Comparison of ENCODE assay signal across 1 cellular context in the genomic region with DNA sequence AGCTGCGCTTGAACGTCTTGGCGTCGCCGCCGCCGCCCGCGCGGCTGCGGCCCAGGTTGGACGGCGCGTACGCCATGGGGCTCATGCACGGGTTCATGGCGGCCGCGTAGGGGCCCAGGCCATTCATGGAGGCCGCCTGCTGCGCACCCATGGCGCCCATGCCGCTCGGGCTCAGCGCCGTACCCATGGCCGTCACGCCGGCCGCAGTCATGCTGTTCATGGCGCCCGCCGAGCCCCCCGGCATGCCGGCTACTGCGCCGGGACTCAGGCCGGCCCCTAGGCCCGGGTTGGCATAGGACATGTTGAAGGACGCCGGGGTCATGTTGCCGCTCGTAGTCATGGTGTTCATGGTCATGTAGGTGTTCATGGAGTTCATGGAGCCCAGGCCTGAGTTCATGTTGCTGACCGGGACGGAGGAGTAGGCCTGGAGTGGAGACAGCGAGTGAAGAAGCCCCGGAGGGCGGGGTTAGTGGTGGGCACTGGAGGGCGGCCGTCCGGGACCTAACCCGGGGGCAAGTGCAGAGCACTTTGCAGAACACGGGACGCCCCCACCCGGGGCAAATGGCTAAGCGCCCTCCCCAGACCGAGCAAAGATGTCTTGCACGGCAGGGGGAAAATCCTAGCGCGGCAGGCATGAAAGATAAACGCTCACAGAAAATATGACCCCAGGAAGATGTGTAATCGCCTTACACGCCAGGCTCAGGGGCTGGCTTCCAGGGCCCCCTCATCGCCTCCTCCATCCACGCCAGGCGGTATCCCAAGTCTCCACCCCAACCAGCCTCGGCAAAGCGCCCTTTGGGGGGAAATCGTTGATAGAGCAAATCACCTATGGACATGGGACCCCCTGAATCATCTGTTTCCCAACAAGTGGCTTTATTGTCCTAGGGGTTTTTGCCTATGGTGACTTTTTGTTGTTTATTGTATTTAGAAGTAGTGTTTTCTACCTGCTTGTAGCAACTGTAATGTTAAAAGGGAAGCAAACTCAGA.
TF ChIP-seq lines count a peak whose summit lies in the region.

No MANE protein-coding gene starts in this region.

TF ChIP-seq in HEK293, 187 proteins besides CTCF, POLR2A, EP300 and RAD21 (continued from another document and continues in another):
- TF ChIP-seq, protein P1, sequence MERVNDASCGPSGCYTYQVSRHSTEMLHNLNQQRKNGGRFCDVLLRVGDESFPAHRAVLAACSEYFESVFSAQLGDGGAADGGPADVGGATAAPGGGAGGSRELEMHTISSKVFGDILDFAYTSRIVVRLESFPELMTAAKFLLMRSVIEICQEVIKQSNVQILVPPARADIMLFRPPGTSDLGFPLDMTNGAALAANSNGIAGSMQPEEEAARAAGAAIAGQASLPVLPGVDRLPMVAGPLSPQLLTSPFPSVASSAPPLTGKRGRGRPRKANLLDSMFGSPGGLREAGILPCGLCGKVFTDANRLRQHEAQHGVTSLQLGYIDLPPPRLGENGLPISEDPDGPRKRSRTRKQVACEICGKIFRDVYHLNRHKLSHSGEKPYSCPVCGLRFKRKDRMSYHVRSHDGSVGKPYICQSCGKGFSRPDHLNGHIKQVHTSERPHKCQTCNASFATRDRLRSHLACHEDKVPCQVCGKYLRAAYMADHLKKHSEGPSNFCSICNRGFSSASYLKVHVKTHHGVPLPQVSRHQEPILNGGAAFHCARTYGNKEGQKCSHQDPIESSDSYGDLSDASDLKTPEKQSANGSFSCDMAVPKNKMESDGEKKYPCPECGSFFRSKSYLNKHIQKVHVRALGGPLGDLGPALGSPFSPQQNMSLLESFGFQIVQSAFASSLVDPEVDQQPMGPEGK (tag by site-specific recombination; IDR thresholded peaks at IDR 0.05) = peak; percentile 77
- TF ChIP-seq ZBTB20 (tag by site-specific recombination; IDR thresholded peaks at IDR 0.05) = peak; percentile 96
- TF ChIP-seq GLIS1 (tag by site-specific recombination; IDR thresholded peaks at IDR 0.05) = 0 out of 2 replicates have a peak, but pooled peaks have one; percentile 27
- TF ChIP-seq, protein P2, sequence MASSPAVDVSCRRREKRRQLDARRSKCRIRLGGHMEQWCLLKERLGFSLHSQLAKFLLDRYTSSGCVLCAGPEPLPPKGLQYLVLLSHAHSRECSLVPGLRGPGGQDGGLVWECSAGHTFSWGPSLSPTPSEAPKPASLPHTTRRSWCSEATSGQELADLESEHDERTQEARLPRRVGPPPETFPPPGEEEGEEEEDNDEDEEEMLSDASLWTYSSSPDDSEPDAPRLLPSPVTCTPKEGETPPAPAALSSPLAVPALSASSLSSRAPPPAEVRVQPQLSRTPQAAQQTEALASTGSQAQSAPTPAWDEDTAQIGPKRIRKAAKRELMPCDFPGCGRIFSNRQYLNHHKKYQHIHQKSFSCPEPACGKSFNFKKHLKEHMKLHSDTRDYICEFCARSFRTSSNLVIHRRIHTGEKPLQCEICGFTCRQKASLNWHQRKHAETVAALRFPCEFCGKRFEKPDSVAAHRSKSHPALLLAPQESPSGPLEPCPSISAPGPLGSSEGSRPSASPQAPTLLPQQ (tag by site-specific recombination; IDR thresholded peaks at IDR 0.05) = no peak
- no peak for TF ChIP-seq ZSCAN23 (tag by site-specific recombination; IDR thresholded peaks at IDR 0.05)
- TF ChIP-seq KLF16 (tag by site-specific recombination; IDR thresholded peaks at IDR 0.05) = 0 out of 2 replicates have a peak, but pooled peaks have one; percentile 25
- TF ChIP-seq ZBTB1 (tag by site-specific recombination; IDR thresholded peaks at IDR 0.05) = no peak
- TF ChIP-seq KLF9 (tag by site-specific recombination; IDR thresholded peaks at IDR 0.05; ENCODE audit: low read depth) = no peak
- no peak; the same call in 1 of the 2 replicates for TF ChIP-seq IKZF3 (tag by site-specific recombination; IDR thresholded peaks at IDR 0.05)
- TF ChIP-seq HOXD13 (CRISPR knock-in tag; IDR thresholded peaks at IDR 0.05; ENCODE audit: borderline replicate concordance) = no peak
- 0 out of 2 replicates have a peak, but pooled peaks have one; percentile 8 for TF ChIP-seq ZBTB17 (tag by site-specific recombination; IDR thresholded peaks at IDR 0.05)
- TF ChIP-seq ZNF792 (tag by site-specific recombination; IDR thresholded peaks at IDR 0.05) = no peak
- no peak for TF ChIP-seq ZNF48 (tag by site-specific recombination; IDR thresholded peaks at IDR 0.05)
- no peak for TF ChIP-seq OSR2 (tag by site-specific recombination; IDR thresholded peaks at IDR 0.05)
- TF ChIP-seq, protein P3, sequence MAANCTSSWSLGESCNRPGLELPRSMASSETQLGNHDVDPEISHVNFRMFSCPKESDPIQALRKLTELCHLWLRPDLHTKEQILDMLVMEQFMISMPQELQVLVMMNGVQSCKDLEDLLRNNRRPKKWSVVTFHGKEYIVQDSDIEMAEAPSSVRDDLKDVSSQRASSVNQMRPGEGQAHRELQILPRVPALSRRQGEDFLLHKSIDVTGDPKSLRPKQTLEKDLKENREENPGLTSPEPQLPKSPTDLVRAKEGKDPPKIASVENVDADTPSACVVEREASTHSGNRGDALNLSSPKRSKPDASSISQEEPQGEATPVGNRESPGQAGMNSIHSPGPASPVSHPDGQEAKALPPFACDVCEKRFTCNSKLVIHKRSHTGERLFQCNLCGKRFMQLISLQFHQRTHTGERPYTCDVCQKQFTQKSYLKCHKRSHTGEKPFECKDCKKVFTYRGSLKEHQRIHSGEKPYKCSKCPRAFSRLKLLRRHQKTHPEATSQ (tag by site-specific recombination; IDR thresholded peaks at IDR 0.05) = no peak
- TF ChIP-seq, protein P4, sequence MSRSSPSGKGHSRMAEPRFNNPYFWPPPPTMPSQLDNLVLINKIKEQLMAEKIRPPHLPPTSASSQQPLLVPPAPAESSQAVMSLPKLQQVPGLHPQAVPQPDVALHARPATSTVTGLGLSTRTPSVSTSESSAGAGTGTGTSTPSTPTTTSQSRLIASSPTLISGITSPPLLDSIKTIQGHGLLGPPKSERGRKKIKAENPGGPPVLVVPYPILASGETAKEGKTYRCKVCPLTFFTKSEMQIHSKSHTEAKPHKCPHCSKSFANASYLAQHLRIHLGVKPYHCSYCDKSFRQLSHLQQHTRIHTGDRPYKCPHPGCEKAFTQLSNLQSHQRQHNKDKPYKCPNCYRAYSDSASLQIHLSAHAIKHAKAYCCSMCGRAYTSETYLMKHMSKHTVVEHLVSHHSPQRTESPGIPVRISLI (tag by site-specific recombination; IDR thresholded peaks at IDR 0.05) = no peak
- TF ChIP-seq, protein P5, sequence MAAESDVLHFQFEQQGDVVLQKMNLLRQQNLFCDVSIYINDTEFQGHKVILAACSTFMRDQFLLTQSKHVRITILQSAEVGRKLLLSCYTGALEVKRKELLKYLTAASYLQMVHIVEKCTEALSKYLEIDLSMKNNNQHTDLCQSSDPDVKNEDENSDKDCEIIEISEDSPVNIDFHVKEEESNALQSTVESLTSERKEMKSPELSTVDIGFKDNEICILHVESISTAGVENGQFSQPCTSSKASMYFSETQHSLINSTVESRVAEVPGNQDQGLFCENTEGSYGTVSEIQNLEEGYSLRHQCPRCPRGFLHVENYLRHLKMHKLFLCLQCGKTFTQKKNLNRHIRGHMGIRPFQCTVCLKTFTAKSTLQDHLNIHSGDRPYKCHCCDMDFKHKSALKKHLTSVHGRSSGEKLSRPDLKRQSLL (tag by site-specific recombination; IDR thresholded peaks at IDR 0.05) = no peak
- no peak for TF ChIP-seq ZNF701 (tag by site-specific recombination; IDR thresholded peaks at IDR 0.05)
- TF ChIP-seq ZNF175 (tag by site-specific recombination; IDR thresholded peaks at IDR 0.05) = no peak
- TF ChIP-seq, protein P6, sequence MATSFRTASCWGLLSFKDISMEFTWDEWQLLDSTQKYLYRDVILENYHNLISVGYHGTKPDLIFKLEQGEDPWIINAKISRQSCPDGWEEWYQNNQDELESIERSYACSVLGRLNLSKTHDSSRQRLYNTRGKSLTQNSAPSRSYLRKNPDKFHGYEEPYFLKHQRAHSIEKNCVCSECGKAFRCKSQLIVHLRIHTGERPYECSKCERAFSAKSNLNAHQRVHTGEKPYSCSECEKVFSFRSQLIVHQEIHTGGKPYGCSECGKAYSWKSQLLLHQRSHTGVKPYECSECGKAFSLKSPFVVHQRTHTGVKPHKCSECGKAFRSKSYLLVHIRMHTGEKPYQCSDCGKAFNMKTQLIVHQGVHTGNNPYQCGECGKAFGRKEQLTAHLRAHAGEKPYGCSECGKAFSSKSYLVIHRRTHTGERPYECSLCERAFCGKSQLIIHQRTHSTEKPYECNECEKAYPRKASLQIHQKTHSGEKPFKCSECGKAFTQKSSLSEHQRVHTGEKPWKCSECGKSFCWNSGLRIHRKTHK (tag by site-specific recombination; IDR thresholded peaks at IDR 0.05) = no peak
- TF ChIP-seq ZNF510 (tag by site-specific recombination; IDR thresholded peaks at IDR 0.05; ENCODE audit: insufficient replicate concordance) = no peak
- TF ChIP-seq ZNF24 (tag by site-specific recombination; IDR thresholded peaks at IDR 0.05) = no peak
- peak; percentile 87 for TF ChIP-seq ZNF341 (tag by site-specific recombination; IDR thresholded peaks at IDR 0.05; ENCODE audit: low read depth)
- TF ChIP-seq GLIS2 (tag by site-specific recombination; IDR thresholded peaks at IDR 0.05) = peak; percentile 66
- no peak for TF ChIP-seq ZNF354C (tag by site-specific recombination; IDR thresholded peaks at IDR 0.05; ENCODE audit: borderline replicate concordance, low read depth)
- no peak for TF ChIP-seq ZBTB7A (tag by site-specific recombination; IDR thresholded peaks at IDR 0.05; ENCODE audit: low read depth)
- TF ChIP-seq ZNF350 (tag by site-specific recombination; IDR thresholded peaks at IDR 0.05) = no peak
- peak; percentile 44; the same call in 1 of the 2 replicates for TF ChIP-seq ZNF335 (tag by site-specific recombination; conservative IDR thresholded peaks at IDR 0.05)
- TF ChIP-seq KLF8 (tag by site-specific recombination; IDR thresholded peaks at IDR 0.05) = no peak
- TF ChIP-seq, protein P7, sequence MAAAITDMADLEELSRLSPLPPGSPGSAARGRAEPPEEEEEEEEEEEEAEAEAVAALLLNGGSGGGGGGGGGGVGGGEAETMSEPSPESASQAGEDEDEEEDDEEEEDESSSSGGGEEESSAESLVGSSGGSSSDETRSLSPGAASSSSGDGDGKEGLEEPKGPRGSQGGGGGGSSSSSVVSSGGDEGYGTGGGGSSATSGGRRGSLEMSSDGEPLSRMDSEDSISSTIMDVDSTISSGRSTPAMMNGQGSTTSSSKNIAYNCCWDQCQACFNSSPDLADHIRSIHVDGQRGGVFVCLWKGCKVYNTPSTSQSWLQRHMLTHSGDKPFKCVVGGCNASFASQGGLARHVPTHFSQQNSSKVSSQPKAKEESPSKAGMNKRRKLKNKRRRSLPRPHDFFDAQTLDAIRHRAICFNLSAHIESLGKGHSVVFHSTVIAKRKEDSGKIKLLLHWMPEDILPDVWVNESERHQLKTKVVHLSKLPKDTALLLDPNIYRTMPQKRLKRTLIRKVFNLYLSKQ (tag by site-specific recombination; IDR thresholded peaks at IDR 0.05; ENCODE audit: borderline replicate concordance) = no peak
- TF ChIP-seq ZNF501 (tag by site-specific recombination; IDR thresholded peaks at IDR 0.05) = no peak
- TF ChIP-seq BCL11B (tag by site-specific recombination; IDR thresholded peaks at IDR 0.05; ENCODE audit: low read depth) = no peak
- no peak for TF ChIP-seq ZSCAN16 (tag by site-specific recombination; IDR thresholded peaks at IDR 0.05)
- TF ChIP-seq, protein P8, sequence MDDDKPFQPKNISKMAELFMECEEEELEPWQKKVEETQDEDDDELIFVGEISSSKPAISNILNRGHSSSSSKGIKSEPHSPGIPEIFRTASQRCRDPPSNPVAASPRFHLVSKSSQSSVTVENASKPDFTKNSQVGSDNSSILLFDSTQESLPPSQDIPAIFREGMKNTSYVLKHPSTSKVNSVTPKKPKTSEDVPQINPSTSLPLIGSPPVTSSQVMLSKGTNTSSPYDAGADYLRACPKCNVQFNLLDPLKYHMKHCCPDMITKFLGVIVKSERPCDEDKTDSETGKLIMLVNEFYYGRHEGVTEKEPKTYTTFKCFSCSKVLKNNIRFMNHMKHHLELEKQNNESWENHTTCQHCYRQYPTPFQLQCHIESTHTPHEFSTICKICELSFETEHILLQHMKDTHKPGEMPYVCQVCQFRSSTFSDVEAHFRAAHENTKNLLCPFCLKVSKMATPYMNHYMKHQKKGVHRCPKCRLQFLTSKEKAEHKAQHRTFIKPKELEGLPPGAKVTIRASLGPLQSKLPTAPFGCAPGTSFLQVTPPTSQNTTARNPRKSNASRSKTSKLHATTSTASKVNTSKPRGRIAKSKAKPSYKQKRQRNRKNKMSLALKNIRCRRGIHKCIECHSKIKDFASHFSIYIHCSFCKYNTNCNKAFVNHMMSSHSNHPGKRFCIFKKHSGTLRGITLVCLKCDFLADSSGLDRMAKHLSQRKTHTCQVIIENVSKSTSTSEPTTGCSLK (tag by site-specific recombination; IDR thresholded peaks at IDR 0.05) = no peak
- TF ChIP-seq GLI4 (tag by site-specific recombination; IDR thresholded peaks at IDR 0.05) = no peak
- peak; percentile 98 for TF ChIP-seq YY2 (tag by site-specific recombination; IDR thresholded peaks at IDR 0.05)
- TF ChIP-seq ZNF202 (tag by site-specific recombination; IDR thresholded peaks at IDR 0.05; ENCODE audit: borderline replicate concordance) = no peak
- peak; percentile 52 for TF ChIP-seq SP2 (tag by site-specific recombination; IDR thresholded peaks at IDR 0.05)
- TF ChIP-seq, protein P9, sequence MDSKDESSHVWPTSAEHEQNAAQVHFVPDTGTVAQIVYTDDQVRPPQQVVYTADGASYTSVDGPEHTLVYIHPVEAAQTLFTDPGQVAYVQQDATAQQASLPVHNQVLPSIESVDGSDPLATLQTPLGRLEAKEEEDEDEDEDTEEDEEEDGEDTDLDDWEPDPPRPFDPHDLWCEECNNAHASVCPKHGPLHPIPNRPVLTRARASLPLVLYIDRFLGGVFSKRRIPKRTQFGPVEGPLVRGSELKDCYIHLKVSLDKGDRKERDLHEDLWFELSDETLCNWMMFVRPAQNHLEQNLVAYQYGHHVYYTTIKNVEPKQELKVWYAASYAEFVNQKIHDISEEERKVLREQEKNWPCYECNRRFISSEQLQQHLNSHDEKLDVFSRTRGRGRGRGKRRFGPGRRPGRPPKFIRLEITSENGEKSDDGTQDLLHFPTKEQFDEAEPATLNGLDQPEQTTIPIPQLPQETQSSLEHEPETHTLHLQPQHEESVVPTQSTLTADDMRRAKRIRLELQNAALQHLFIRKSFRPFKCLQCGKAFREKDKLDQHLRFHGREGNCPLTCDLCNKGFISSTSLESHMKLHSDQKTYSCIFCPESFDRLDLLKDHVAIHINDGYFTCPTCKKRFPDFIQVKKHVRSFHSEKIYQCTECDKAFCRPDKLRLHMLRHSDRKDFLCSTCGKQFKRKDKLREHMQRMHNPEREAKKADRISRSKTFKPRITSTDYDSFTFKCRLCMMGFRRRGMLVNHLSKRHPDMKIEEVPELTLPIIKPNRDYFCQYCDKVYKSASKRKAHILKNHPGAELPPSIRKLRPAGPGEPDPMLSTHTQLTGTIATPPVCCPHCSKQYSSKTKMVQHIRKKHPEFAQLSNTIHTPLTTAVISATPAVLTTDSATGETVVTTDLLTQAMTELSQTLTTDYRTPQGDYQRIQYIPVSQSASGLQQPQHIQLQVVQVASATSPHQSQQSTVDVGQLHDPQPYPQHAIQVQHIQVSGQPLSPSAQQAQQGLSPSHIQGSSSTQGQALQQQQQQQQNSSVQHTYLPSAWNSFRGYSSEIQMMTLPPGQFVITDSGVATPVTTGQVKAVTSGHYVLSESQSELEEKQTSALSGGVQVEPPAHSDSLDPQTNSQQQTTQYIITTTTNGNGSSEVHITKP (tag by site-specific recombination; IDR thresholded peaks at IDR 0.05) = peak; percentile 93
- peak; percentile 73 for TF ChIP-seq ZIC2 (tag by site-specific recombination; IDR thresholded peaks at IDR 0.05)
- no peak for TF ChIP-seq ZNF610 (tag by site-specific recombination; IDR thresholded peaks at IDR 0.05; ENCODE audit: borderline replicate concordance)
